Comparison of ENCODE assay signal across 19 cellular contexts in genomic region chr1:85319488-85319887, GRCh38. TPM values are rescaled to one million over a fixed set of nuclear protein-coding genes. Genes with fewer than 3 reads are reported as not detected.
DNase-seq lines count a peak whose midpoint lies in the region; ATAC-seq and TF ChIP-seq lines count a peak whose summit lies in the region.
"Had no signal": no experiment of that assay in that cellular context is flagged by ENCODE, and none has a peak within 500 bp of the region (broad histone marks: within the 10 kb centered on the region; RNA-seq: fewer than 3 reads in every experiment).

No MANE protein-coding gene starts in this region.

- H4K8ac ChIP-seq in mesenchymal stem cell (ENCODE audit: low read length): no peak overlapping the region

- TF ChIP-seq CTCF in HFFc6 (IDR thresholded peaks at IDR 0.05) (no peak), chondrocyte (IDR thresholded peaks at IDR 0.05) (no peak)

- peaks cover 9% of the 10 kb centered on the region for H3K4me1 ChIP-seq in mesenchymal stem cell (ENCODE audit: control insufficient read depth, insufficient read depth, low read depth, low read length)

- H3K4me3 Mint-ChIP-seq in HFFc6: peak overlapping the region; percentile 74
- H3K4me3 Mint-ChIP-seq in chondrocyte (ENCODE audit: unreplicated experiment): no peak overlapping the region
- H3K4me3 Mint-ChIP-seq in effector memory CD8-positive, alpha-beta T cell: no peak overlapping the region
- H3K4me3 Mint-ChIP-seq: CD4-positive, CD25-positive, alpha-beta regulatory T cell had no signal

- no peaks in the 10 kb centered on the region for H3K9me3 ChIP-seq in mesenchymal stem cell (ENCODE audit: control insufficient read depth, low read length)
- H3K9me3 ChIP-seq: HAP-1 had no signal

- H2BK15ac ChIP-seq in mesenchymal stem cell (ENCODE audit: low read depth, poor library complexity, severe bottlenecking): no peak overlapping the region

- DNase-seq in AG08395 (ENCODE audit: low spot score): peak; percentile 19
- no peak for DNase-seq in HFFc6
- DNase-seq in chondrocyte (ENCODE audit: low spot score): no peak
- no peak for DNase-seq in mesenchymal stem cell
- no peak for DNase-seq in posterior cingulate gyrus
- DNase-seq in effector memory CD8-positive, alpha-beta T cell: no peak
- DNase-seq: CD4-positive, CD25-positive, alpha-beta regulatory T cell; DMS79; GDM1; NCI-H1436 treated with DMSO at 0.1 percent for 48 hours; NCI-H2107; NCI-H526 treated with DMSO at 0.1 percent for 48 hours; RPMI8226; T-helper 1 cell had no signal

- no peak overlapping the region for H2AK5ac ChIP-seq in mesenchymal stem cell (ENCODE audit: low read length, severe bottlenecking)

- H3K79me1 ChIP-seq in mesenchymal stem cell (replicated peaks; ENCODE audit: low read length, poor library complexity, severe bottlenecking): peaks cover 15% of the 10 kb centered on the region

- no peak overlapping the region for H2BK5ac ChIP-seq in mesenchymal stem cell (ENCODE audit: low read depth, low read length, poor library complexity, severe bottlenecking)

- H2BK120ac ChIP-seq in mesenchymal stem cell (ENCODE audit: low read depth, low read length): no peak overlapping the region

- no peak overlapping the region for H3K18ac ChIP-seq in mesenchymal stem cell (ENCODE audit: low read depth in 1 of 2, low read length in 2 of 2)

- H2BK12ac ChIP-seq in mesenchymal stem cell (ENCODE audit: low read length in 2 of 2): no peak overlapping the region

- WGBS in mesenchymal stem cell: 97% methylated on average over 3 of the region's 3 CpGs

- H3K4me1 Mint-ChIP-seq in HFFc6 (ENCODE audit: low read depth) (peaks cover 97% of the 10 kb centered on the region), chondrocyte (ENCODE audit: low read depth) (peaks cover 81% of the 10 kb centered on the region)
- peaks cover 0 to 3% of the 10 kb centered on the region in 2 donors for H3K4me1 Mint-ChIP-seq in effector memory CD8-positive, alpha-beta T cell (ENCODE audit: low read depth in 2 of 2)
- H3K4me1 Mint-ChIP-seq: CD4-positive, CD25-positive, alpha-beta regulatory T cell had no signal

- H3K36me3 ChIP-seq in mesenchymal stem cell (ENCODE audit: control insufficient read depth in 1 of 2, insufficient read depth in 2 of 2, low read depth in 1 of 2, low read length in 2 of 2): peaks cover 0 to 3% of the 10 kb centered on the region in 2 experiments

- H3K27ac Mint-ChIP-seq in HFFc6 (peak overlapping the region; percentile 93), chondrocyte (ENCODE audit: unreplicated experiment) (peak overlapping the region; percentile 90)
- H3K27ac Mint-ChIP-seq in effector memory CD8-positive, alpha-beta T cell: no peak overlapping the region
- H3K27ac Mint-ChIP-seq: CD4-positive, CD25-positive, alpha-beta regulatory T cell had no signal

- no peaks in the 10 kb centered on the region for H3K9me3 Mint-ChIP-seq in HFFc6
- H3K9me3 Mint-ChIP-seq in chondrocyte (ENCODE audit: low read depth): no peaks in the 10 kb centered on the region
- H3K9me3 Mint-ChIP-seq in effector memory CD8-positive, alpha-beta T cell: no peaks in the 10 kb centered on the region

- H3K36me3 Mint-ChIP-seq in HFFc6 (ENCODE audit: low read depth) (peaks cover 74% of the 10 kb centered on the region), chondrocyte (ENCODE audit: low read depth) (peaks cover 44% of the 10 kb centered on the region)
- no peaks in the 10 kb centered on the region for H3K36me3 Mint-ChIP-seq in effector memory CD8-positive, alpha-beta T cell (ENCODE audit: insufficient read depth)
- H3K36me3 Mint-ChIP-seq: CD4-positive, CD25-positive, alpha-beta regulatory T cell had no signal

- no peak overlapping the region for H3K23ac ChIP-seq in mesenchymal stem cell (ENCODE audit: low read length in 2 of 2)

- no peak overlapping the region for H3K4me2 ChIP-seq in mesenchymal stem cell (ENCODE audit: low read length, poor library complexity, severe bottlenecking)

- H3K4ac ChIP-seq in mesenchymal stem cell (ENCODE audit: low read depth in 1 of 2, low read length in 2 of 2): no peak overlapping the region

- H3K27me3 ChIP-seq in mesenchymal stem cell (ENCODE audit: control insufficient read depth in 1 of 2, insufficient read depth in 1 of 2, low read length in 2 of 2): no peaks in the 10 kb centered on the region

- H4K91ac ChIP-seq in mesenchymal stem cell (ENCODE audit: low read length): no peak overlapping the region

- H2AFZ ChIP-seq in mesenchymal stem cell (ENCODE audit: low read depth, low read length): no peak overlapping the region

- no peak overlapping the region for H3K14ac ChIP-seq in mesenchymal stem cell (ENCODE audit: low read length in 2 of 2)

- H3K9ac ChIP-seq in mesenchymal stem cell (ENCODE audit: low read length): peak overlapping the region; percentile 70

- intact Hi-C loops in posterior cingulate gyrus (cut with DNase I): no loop called here

- H3K27me3 Mint-ChIP-seq in HFFc6 (ENCODE audit: insufficient read depth) (peaks cover 24% of the 10 kb centered on the region), chondrocyte (ENCODE audit: low read depth) (no peaks in the 10 kb centered on the region)
- H3K27me3 Mint-ChIP-seq in effector memory CD8-positive, alpha-beta T cell: peaks cover 53 to 67% of the 10 kb centered on the region in 2 donors

- H3K27ac ChIP-seq in mesenchymal stem cell (ENCODE audit: low read length, poor library complexity, severe bottlenecking): no peak overlapping the region
- H3K27ac ChIP-seq: HL-60 had no signal

- ATAC-seq in GM19351 (IDR thresholded peaks at IDR 0.05; ENCODE audit: unreplicated experiment) (no peak), GM21526 (IDR thresholded peaks at IDR 0.05; ENCODE audit: low FRiP score, unreplicated experiment) (no peak)
- no peak for ATAC-seq in effector memory CD8-positive, alpha-beta T cell (replicated peaks)
- ATAC-seq: K562 had no signal

- no peak overlapping the region for H3K4me3 ChIP-seq in mesenchymal stem cell (ENCODE audit: insufficient read depth in 1 of 2, low read depth in 1 of 2, low read length in 2 of 2)
- H3K4me3 ChIP-seq: HAP-1, K562 had no signal

RNA-seq across cellular contexts. Expression of gene BCL10, which starts 43.1 kb away (rescaled TPM):
- 10 to 100 TPM; 33.4 to 45.6 (median 39.2) TPM for total RNA-seq in HFFc6 (2021; fragmentation: NEBNext Ultra II Directional; extraction: Animal tissue kit (Norgen Biotek cat#: 25700))
- total RNA-seq in chondrocyte: 21.9 to 26.5 TPM (median 24.9 TPM) in 3 replicates
- 21.7 TPM for polyA plus RNA-seq in mesenchymal stem cell (2013, experiment 1 of 2)
- 22.6 TPM for polyA plus RNA-seq in mesenchymal stem cell (2013, experiment 2 of 2)

Comparison
In these comparisons a context has a peak if more than half of its experiments do, and no peak if none do; other contexts are left out.
1. H3K27ac Mint-ChIP-seq: peak in HFFc6 (single experiment) and chondrocyte (single experiment); none in effector memory CD8-positive, alpha-beta T cell (0 of 2).